17 cellular contexts compared by ENCODE assay signal in genomic region chr17:21396237-21396636, GRCh38. TPM values are rescaled to one million over a fixed set of nuclear protein-coding genes. Genes with fewer than 3 reads are reported as not detected.
DNase-seq lines count a peak whose midpoint lies in the region; ATAC-seq and TF ChIP-seq lines count a peak whose summit lies in the region.
"Had no signal": no experiment of that assay in that cellular context is flagged by ENCODE, and none has a peak within 500 bp of the region (broad histone marks: within the 10 kb centered on the region; RNA-seq: fewer than 3 reads in every experiment).

No MANE protein-coding gene starts in this region.

- H3K4me1 Mint-ChIP-seq in activated CD8-positive, alpha-beta T cell treated with anti-CD3 and anti-CD28 coated beads, Interleukin-2, amount 10 ng/mL, durations not matched to agents 7 days and 5 days (ENCODE audit: low read depth) = no peaks in the 10 kb centered on the region
- H3K4me1 Mint-ChIP-seq: CD14-positive monocyte; CD4-positive, alpha-beta memory T cell had no signal

- 0 out of 2 replicates have a peak overlapping the region, but pooled peaks have one; percentile 34 for H3K9ac ChIP-seq in BLaER1

- no peaks in the 10 kb centered on the region for H3K27me3 ChIP-seq in BLaER1
- H3K27me3 ChIP-seq in psoas muscle (ENCODE audit: insufficient read depth in 3 of 3, low read length in 2 of 3) = no peaks in the 10 kb centered on the region

- CTCF ChIA-PET in HEK293 (lab: Yijun Ruan, JAX) = no interaction called here
- CTCF ChIA-PET in activated CD8-positive, alpha-beta T cell treated with anti-CD3 and anti-CD28 coated beads, Interleukin-2, amount 10 ng/mL, durations not matched to agents 7 days and 5 days (lab: Charles Lee) = no interaction called here

- no peaks in the 10 kb centered on the region for H3K9me3 Mint-ChIP-seq in activated CD8-positive, alpha-beta T cell treated with anti-CD3 and anti-CD28 coated beads, Interleukin-2, amount 10 ng/mL, durations not matched to agents 7 days and 5 days (ENCODE audit: insufficient read depth)
- H3K9me3 Mint-ChIP-seq: GM23338 had no signal

- H3K9me3 ChIP-seq in BLaER1 = no peaks in the 10 kb centered on the region
- H3K9me3 ChIP-seq in HEK293 (ENCODE audit: control insufficient read depth, insufficient read depth, low read depth, low read length) = no peaks in the 10 kb centered on the region
- H3K9me3 ChIP-seq in psoas muscle = no peaks in the 10 kb centered on the region

- peaks cover 100% of the 10 kb centered on the region for H4K20me1 ChIP-seq in BLaER1

- H3K4me1 ChIP-seq in BLaER1 (peaks cover 84% of the 10 kb centered on the region), HEK293 (ENCODE audit: control insufficient read depth, insufficient read depth, low read length) (no peaks in the 10 kb centered on the region), psoas muscle (peaks cover 15% of the 10 kb centered on the region)

- H3K27me3 Mint-ChIP-seq in activated CD8-positive, alpha-beta T cell treated with anti-CD3 and anti-CD28 coated beads, Interleukin-2, amount 10 ng/mL, durations not matched to agents 7 days and 5 days (ENCODE audit: low read depth) = no peaks in the 10 kb centered on the region
- H3K27me3 Mint-ChIP-seq: CD4-positive, alpha-beta memory T cell had no signal

- peak overlapping the region; percentile 56 for H3K27ac ChIP-seq in BLaER1
- H3K27ac ChIP-seq in HEK293 (ENCODE audit: extremely low read depth, low read depth, low read length) = no peak overlapping the region
- peak overlapping the region; percentile 30 for H3K27ac ChIP-seq in psoas muscle

- in situ Hi-C loops in KBM-7 (cut with MboI; ENCODE audit: low pct_unique_long_range_greater_than_20kb, low sequenced_read_pairs) = no loop called here

- DNase-seq in epithelial cell of esophagus (ENCODE audit: low read depth) = peak; percentile 13
- DNase-seq in psoas muscle = no peak
- DNase-seq in activated CD8-positive, alpha-beta T cell treated with anti-CD3 and anti-CD28 coated beads, Interleukin-2, amount 10 ng/mL, durations not matched to agents 7 days and 5 days = no peak
- DNase-seq in stimulated activated CD4-positive, alpha-beta T cell treated with anti-CD3 and anti-CD28 coated beads, Interleukin-1b, Interleukin-23, amount 100 ng/mL, for 48 hours = no peak
- DNase-seq in KBM-7 = no peak
- DNase-seq: AML-193; Calu3; CD4-positive, alpha-beta memory T cell; DMS79 treated with DMSO at 0.1 percent for 48 hours; GF-D8; H7 had no signal

- intact Hi-C loops in psoas muscle (cut with DNase I) = loop anchor here in 1 of 2 donors (10.0 kb wide), 2 partner anchors 49 to 391 kb away; no protein-coding TSS in a partner anchor

- peak overlapping the region; percentile 17 for H3K4me2 ChIP-seq in BLaER1
- H3K4me2 ChIP-seq: GM23338 had no signal

- no peaks in the 10 kb centered on the region for H3K36me3 Mint-ChIP-seq in activated CD8-positive, alpha-beta T cell treated with anti-CD3 and anti-CD28 coated beads, Interleukin-2, amount 10 ng/mL, durations not matched to agents 7 days and 5 days (ENCODE audit: low read depth)
- H3K36me3 Mint-ChIP-seq: CD14-positive monocyte; CD4-positive, alpha-beta memory T cell had no signal

- H3K27ac Mint-ChIP-seq in activated CD8-positive, alpha-beta T cell treated with anti-CD3 and anti-CD28 coated beads, Interleukin-2, amount 10 ng/mL, durations not matched to agents 7 days and 5 days = no peak overlapping the region
- H3K27ac Mint-ChIP-seq: CD14-positive monocyte, GM23338 had no signal

- WGBS in psoas muscle, 3 donors = 77 to 86% (median 81%) methylated on average over 14 of the region's 14 CpGs

- H3K36me3 ChIP-seq in BLaER1 (peaks cover 97% of the 10 kb centered on the region), HEK293 (ENCODE audit: control insufficient read depth in 2 of 2, insufficient read depth in 1 of 2, low read length in 2 of 2) (no peaks in the 10 kb centered on the region), psoas muscle (ENCODE audit: insufficient read depth in 1 of 2, low read depth in 1 of 2) (no peaks in the 10 kb centered on the region)

- no peak for ATAC-seq in psoas muscle
- ATAC-seq in HG03097 (IDR thresholded peaks at IDR 0.05; ENCODE audit: low FRiP score, unreplicated experiment) = no peak
- ATAC-seq in activated CD8-positive, alpha-beta T cell treated with anti-CD3 and anti-CD28 coated beads, Interleukin-2, amount 10 ng/mL, durations not matched to agents 7 days and 5 days = no peak
- ATAC-seq: GM23338, K562 had no signal

- H3K4me3 Mint-ChIP-seq in activated CD8-positive, alpha-beta T cell treated with anti-CD3 and anti-CD28 coated beads, Interleukin-2, amount 10 ng/mL, durations not matched to agents 7 days and 5 days = no peak overlapping the region
- H3K4me3 Mint-ChIP-seq: CD14-positive monocyte; CD4-positive, alpha-beta memory T cell; GM23338 had no signal

- H3K4me3 ChIP-seq in BLaER1 (no peak overlapping the region), HEK293 (ENCODE audit: low read depth, low read length) (no peak overlapping the region), epithelial cell of esophagus (ENCODE audit: low read length) (no peak overlapping the region), psoas muscle (no peak overlapping the region)
- H3K4me3 ChIP-seq: GM23338, K562 had no signal

- TF ChIP-seq CTCF in HEK293 (tag by site-specific recombination; IDR thresholded peaks at IDR 0.05) (no peak), epithelial cell of esophagus (IDR thresholded peaks at IDR 0.05; ENCODE audit: insufficient read depth, low read depth, low read length, missing control alignments) (no peak), psoas muscle (IDR thresholded peaks at IDR 0.05) (no peak)

- POLR2A ChIA-PET in HEK293 (lab: Yijun Ruan, JAX) = interaction anchor here (0.6 kb wide), 1 partner anchor 78 kb away, joined by 3 read pairs; no protein-coding TSS in a partner anchor
- POLR2A ChIA-PET in activated CD8-positive, alpha-beta T cell treated with anti-CD3 and anti-CD28 coated beads, Interleukin-2, amount 10 ng/mL, durations not matched to agents 7 days and 5 days (lab: Charles Lee) = no interaction called here

TF ChIP-seq in HEK293, 187 proteins besides CTCF, POLR2A, EP300 and RAD21:
- peak; percentile 95 for TF ChIP-seq ZNF266 (tag by site-specific recombination; IDR thresholded peaks at IDR 0.05; ENCODE audit: low read depth)
- no peak for TF ChIP-seq EGR2 (tag by site-specific recombination; IDR thresholded peaks at IDR 0.05; ENCODE audit: low read depth)

RNA-seq across cellular contexts. Expression of gene KCNJ12, which starts 20.1 kb away (rescaled TPM):
- 10 to 100 TPM in 3 of 4 donors, 1 to 10 TPM in 1; 9.4 to 31.0 (median 23.4) TPM for total RNA-seq in psoas muscle
- polyA plus RNA-seq in psoas muscle = 10 to 100 TPM in 2 of 3 donors, 1 to 10 TPM in 1; 5.2 to 42.7 (median 13.6) TPM
- not detected for total RNA-seq in activated CD8-positive, alpha-beta T cell treated with anti-CD3 and anti-CD28 coated beads, Interleukin-2, amount 10 ng/mL, durations not matched to agents 7 days and 5 days
- total RNA-seq: Calu3; CD4-positive, alpha-beta memory T cell had no signal
- polyA plus RNA-seq: CD14-positive monocyte; CD4-positive, alpha-beta memory T cell; K562 had no signal

Comparison
In these comparisons a context has a peak if more than half of its experiments do, and no peak if none do; other contexts are left out.
1. RNA of gene KCNJ12, which starts 20.1 kb away (total RNA-seq): 9.4 to 31.0 TPM in psoas muscle; not detected in activated CD8-positive, alpha-beta T cell treated with anti-CD3 and anti-CD28 coated beads, Interleukin-2, amount 10 ng/mL, durations not matched to agents 7 days and 5 days; every median in the first group is over 10 times any median in the second.